27 cellular contexts compared by ENCODE assay signal in genomic region chr20:19594896-19595295, GRCh38.
"Had no signal": no experiment of that assay in that cellular context is flagged by ENCODE, and none has a peak within 500 bp of the region (broad histone marks: within the 10 kb centered on the region; RNA-seq: fewer than 3 reads in every experiment).

No MANE protein-coding gene starts in this region.

- DNase-seq: natural killer cell; occipital lobe; ovary; posterior cingulate gyrus; psoas muscle; right cardiac atrium; right lobe of liver; sigmoid colon; spleen; stimulated activated CD4-positive, alpha-beta T cell treated with anti-CD3 and anti-CD28 coated beads, Interleukin-12 subunit alpha, Interleukin-12 subunit beta, amount 100 ng/mL, for 4 hours; stimulated activated CD4-positive, alpha-beta T cell treated with anti-CD3 and anti-CD28 coated beads, Interleukin-1b, Interleukin-23, amount 100 ng/mL, for 48 hours; stimulated activated CD4-positive, alpha-beta T cell treated with anti-CD3 and anti-CD28 coated beads, Interleukin-4, amount 100 ng/mL, for 1 hour; stimulated activated CD4-positive, alpha-beta T cell treated with anti-CD3 and anti-CD28 coated beads, Interleukin-4, amount 100 ng/mL, for 4 hours; stimulated activated CD8-positive, alpha-beta memory T cell treated with anti-CD3 and anti-CD28 coated beads, Interleukin-4, amount 100 ng/mL, for 48 hours; stimulated activated naive CD4-positive, alpha-beta T cell; stimulated activated naive CD8-positive, alpha-beta T cell treated with anti-CD3 and anti-CD28 coated beads, Interleukin-15, amount 100 ng/mL, for 72 hours; stimulated activated naive CD8-positive, alpha-beta T cell treated with anti-CD3 and anti-CD28 coated beads, Interleukin-15, Interleukin-2, amounts not matched to agents 100 U/mL and 50 U/mL, for 24 hours; thyroid gland; trophoblast cell; upper lobe of left lung had no signal

- H3K27ac Mint-ChIP-seq: natural killer cell; nephron; neural progenitor cell; progenitor cell of endocrine pancreas; stimulated activated memory B cell treated with anti-CD40 and anti-IgM and Interleukin-4, amounts not matched to agents 10 μg/mL and 1 μg/mL and 100 μg/mL, for 72 hours; stimulated activated naive CD8-positive, alpha-beta T cell treated with anti-CD3 and anti-CD28 coated beads, Interleukin-15, amount 100 ng/mL, for 72 hours had no signal

- H3K9me3 ChIP-seq: ovary, psoas muscle, right lobe of liver, sigmoid colon, spleen, thoracic aorta, thyroid gland, tibial nerve, upper lobe of left lung, vagina had no signal

- H3K36me3 Mint-ChIP-seq: natural killer cell; neural progenitor cell; stimulated activated memory B cell treated with anti-CD40 and anti-IgM and Interleukin-4, amounts not matched to agents 10 μg/mL and 1 μg/mL and 100 μg/mL, for 72 hours had no signal

- H3K4me3 Mint-ChIP-seq: natural killer cell; nephron; neural progenitor cell; stimulated activated memory B cell treated with anti-CD40 and anti-IgM and Interleukin-4, amounts not matched to agents 10 μg/mL and 1 μg/mL and 100 μg/mL, for 72 hours; stimulated activated naive CD8-positive, alpha-beta T cell treated with anti-CD3 and anti-CD28 coated beads, Interleukin-15, amount 100 ng/mL, for 72 hours had no signal

- H3K27me3 Mint-ChIP-seq: progenitor cell of endocrine pancreas; stimulated activated naive CD8-positive, alpha-beta T cell treated with anti-CD3 and anti-CD28 coated beads, Interleukin-15, amount 100 ng/mL, for 72 hours had no signal

- H3K4me1 Mint-ChIP-seq: natural killer cell; neural progenitor cell; stimulated activated memory B cell treated with anti-CD40 and anti-IgM and Interleukin-4, amounts not matched to agents 10 μg/mL and 1 μg/mL and 100 μg/mL, for 72 hours had no signal

- ATAC-seq: natural killer cell; psoas muscle; right cardiac atrium; right lobe of liver; stimulated activated memory B cell treated with anti-CD40 and anti-IgM and Interleukin-4, amounts not matched to agents 10 μg/mL and 1 μg/mL and 100 μg/mL, for 72 hours; stimulated activated naive CD8-positive, alpha-beta T cell treated with anti-CD3 and anti-CD28 coated beads, Interleukin-15, amount 100 ng/mL, for 72 hours; stimulated activated naive CD8-positive, alpha-beta T cell treated with anti-CD3 and anti-CD28 coated beads, Interleukin-15, Interleukin-2, amounts not matched to agents 100 U/mL and 50 U/mL, for 24 hours had no signal
